In the genomic region with DNA sequence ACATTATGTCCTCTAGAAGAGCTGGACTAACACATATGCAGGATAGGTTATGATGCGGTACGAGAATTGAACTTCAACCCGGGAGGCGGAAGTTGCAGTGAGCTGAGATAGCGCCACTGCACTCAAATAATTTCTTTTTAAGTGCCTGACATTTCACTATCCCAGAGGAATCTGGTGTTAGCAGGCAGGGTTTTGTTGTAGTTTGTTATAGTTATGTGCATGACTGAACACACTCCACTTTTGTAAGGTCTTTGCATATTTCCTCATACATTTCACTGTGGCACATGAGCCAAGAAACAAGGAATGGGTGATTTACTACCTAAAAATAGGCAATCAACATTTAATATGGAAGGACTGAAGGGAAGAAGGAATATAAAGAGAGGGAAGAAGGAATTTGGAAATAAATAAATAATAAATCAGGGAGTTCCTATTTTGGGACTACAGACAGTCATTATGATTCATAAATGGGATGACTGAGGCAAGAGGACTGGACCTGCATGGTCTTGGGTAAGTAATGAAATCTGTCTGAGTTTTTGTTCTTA, we compare ENCODE assay signal across 19 cellular contexts. TPM values are rescaled to one million over a fixed set of nuclear protein-coding genes. Genes with fewer than 3 reads are reported as not detected.
DNase-seq lines count a peak whose midpoint lies in the region; ATAC-seq and TF ChIP-seq lines count a peak whose summit lies in the region.
"Had no signal": no experiment of that assay in that cellular context is flagged by ENCODE, and none has a peak within 500 bp of the region (broad histone marks: within the 10 kb centered on the region; RNA-seq: fewer than 3 reads in every experiment).

No MANE protein-coding gene starts in this region.

- H3K4me1 Mint-ChIP-seq in stimulated activated effector memory CD8-positive, alpha-beta T cell treated with anti-CD3 and anti-CD28 coated beads, Interleukin-12 subunit alpha, Interleukin-12 subunit beta, amount 100 ng/mL, for 72 hours = no peaks in the 10 kb centered on the region

- H3K4me3 ChIP-seq in AG04449 (ENCODE audit: low read depth, low read length) (no peak overlapping the region), IMR-90 (ENCODE audit: insufficient read depth, low read depth, low read length) (no peak overlapping the region), esophagus muscularis mucosa (no peak overlapping the region), coronary artery (no peak overlapping the region)
- H3K4me3 ChIP-seq: A549, dorsolateral prefrontal cortex had no signal

- DNase-seq in AG04449 (ENCODE audit: low read depth, low spot score) (peak; percentile 56), IMR-90 (peak; percentile 77), esophagus muscularis mucosa (ENCODE audit: extremely low spot score) (no peak), myocyte (ENCODE audit: low read depth) (peak; percentile 47), LoVo (ENCODE audit: low spot score) (no peak), ureter (ENCODE audit: low spot score) (no peak), coronary artery (ENCODE audit: low spot score) (no peak)
- DNase-seq in stimulated activated effector memory CD8-positive, alpha-beta T cell treated with anti-CD3 and anti-CD28 coated beads, Interleukin-12 subunit alpha, Interleukin-12 subunit beta, amount 100 ng/mL, for 72 hours (ENCODE audit: low spot score in 2 of 2) = no peak
- DNase-seq: anterior cingulate cortex, Calu3, dorsolateral prefrontal cortex, MM.1S, NCI-H1930, NCI-H524 treated with DMSO at 0.1 percent for 48 hours, posterior cingulate gyrus, substantia nigra had no signal

- TF ChIP-seq RAD21 in IMR-90 (IDR thresholded peaks at IDR 0.05; ENCODE audit: low read length) = no peak

- POLR2A ChIA-PET in AG04449 (lab: Yijun Ruan, JAX) (no interaction called here), IMR-90 (lab: Charles Lee; ENCODE audit: unreplicated experiment) (no interaction called here)

- peak overlapping the region; percentile 14 for H3K4ac ChIP-seq in IMR-90 (ENCODE audit: low read depth, low read length)

- H3K18ac ChIP-seq in IMR-90 (ENCODE audit: low read depth, low read length) = peak overlapping the region; percentile 30; the same call in 1 of the 2 replicates

- TF ChIP-seq CTCF in AG04449 (IDR thresholded peaks at IDR 0.05; ENCODE audit: insufficient read depth, low read length, missing control alignments) (no peak), IMR-90 (conservative IDR thresholded peaks at IDR 0.05; ENCODE audit: low read depth, low read length) (no peak), esophagus muscularis mucosa (IDR thresholded peaks at IDR 0.05) (no peak), coronary artery (IDR thresholded peaks at IDR 0.05) (no peak)

- TF ChIP-seq EP300 in esophagus muscularis mucosa (IDR thresholded peaks at IDR 0.05) = no peak

- H2BK120ac ChIP-seq in IMR-90 (ENCODE audit: low read depth, low read length) = peak overlapping the region; percentile 9; the same call in 1 of the 2 replicates

- H3K56ac ChIP-seq in IMR-90 (ENCODE audit: extremely low read depth, insufficient read depth, low read length) = no peak overlapping the region

- TF ChIP-seq POLR2A in IMR-90 (IDR thresholded peaks at IDR 0.05; ENCODE audit: low read depth, low read length) = no peak
- TF ChIP-seq POLR2A in esophagus muscularis mucosa (IDR thresholded peaks at IDR 0.05; ENCODE audit: low read depth) = no peak

- no peaks in the 10 kb centered on the region for H3K9me3 Mint-ChIP-seq in stimulated activated effector memory CD8-positive, alpha-beta T cell treated with anti-CD3 and anti-CD28 coated beads, Interleukin-12 subunit alpha, Interleukin-12 subunit beta, amount 100 ng/mL, for 72 hours
- H3K9me3 Mint-ChIP-seq: activated T-helper 2 cell treated with anti-CD3 and anti-CD28 coated beads, Interferon-gamma antibody, Interleukin-2, Interleukin-4, amounts not matched to agents 10 μg/mL and 5 μg/mL and 100 μg/mL, durations not matched to agents 14 hours and 24 hours and 36 hours had no signal

- no peak overlapping the region for H3K27ac Mint-ChIP-seq in stimulated activated effector memory CD8-positive, alpha-beta T cell treated with anti-CD3 and anti-CD28 coated beads, Interleukin-12 subunit alpha, Interleukin-12 subunit beta, amount 100 ng/mL, for 72 hours
- H3K27ac Mint-ChIP-seq: activated T-helper 2 cell treated with anti-CD3 and anti-CD28 coated beads, Interferon-gamma antibody, Interleukin-2, Interleukin-4, amounts not matched to agents 10 μg/mL and 5 μg/mL and 100 μg/mL, durations not matched to agents 14 hours and 24 hours and 36 hours had no signal

- H3K4me1 ChIP-seq in IMR-90 (ENCODE audit: control insufficient read depth, insufficient read depth, low read length) (peaks cover 4% of the 10 kb centered on the region), esophagus muscularis mucosa (no peaks in the 10 kb centered on the region)
- H3K4me1 ChIP-seq: A549 had no signal

- H4K91ac ChIP-seq in IMR-90 (ENCODE audit: insufficient read depth, low read depth, low read length) = peak overlapping the region; percentile 24; the same call in 1 of the 2 replicates

- H3K27me3 ChIP-seq in IMR-90 (ENCODE audit: control insufficient read depth, insufficient read depth, low read length) (no peaks in the 10 kb centered on the region), esophagus muscularis mucosa (no peaks in the 10 kb centered on the region)
- H3K27me3 ChIP-seq: dorsolateral prefrontal cortex had no signal

- peak overlapping the region; percentile 88 for H3K27ac ChIP-seq in IMR-90 (ENCODE audit: insufficient read depth, low read length)
- peak overlapping the region in 3 of 4 donors; percentile 22 to 45 (median 23) for H3K27ac ChIP-seq in esophagus muscularis mucosa (replicated peaks in 1 of 4)
- H3K27ac ChIP-seq in coronary artery = peak overlapping the region in 1 of 2 donors; percentile 48
- H3K27ac ChIP-seq: A549, dorsolateral prefrontal cortex, VCaP had no signal

- peak; percentile 92 for ATAC-seq in IMR-90 (ENCODE audit: low read depth)
- no peak for ATAC-seq in stimulated activated effector memory CD8-positive, alpha-beta T cell treated with anti-CD3 and anti-CD28 coated beads, Interleukin-12 subunit alpha, Interleukin-12 subunit beta, amount 100 ng/mL, for 72 hours
- ATAC-seq: A549 had no signal

- peak overlapping the region; percentile 28 for H2AFZ ChIP-seq in IMR-90 (replicated peaks; ENCODE audit: low read length, poor library complexity)

- H2BK20ac ChIP-seq in IMR-90 (ENCODE audit: low read depth, low read length) = no peak overlapping the region

- peak overlapping the region; percentile 29; the same call in 1 of the 3 replicates for H2BK15ac ChIP-seq in IMR-90 (ENCODE audit: low read depth, low read length)

- CTCF ChIA-PET in AG04449 (lab: Yijun Ruan, JAX) (no interaction called here), IMR-90 (lab: Yijun Ruan, JAX) (no interaction called here)

- no peak overlapping the region; the same call in 1 of the 2 replicates for H3K9ac ChIP-seq in IMR-90 (ENCODE audit: low read depth, low read length)

- peak overlapping the region; percentile 65; the same call in 1 of the 2 replicates for H2AK5ac ChIP-seq in IMR-90 (ENCODE audit: low read depth, low read length)

- in situ Hi-C loops in IMR-90 (cut with MboI; ENCODE audit: low sequenced_read_pairs) = no loop called here

- peak overlapping the region; percentile 12; the same call in 1 of the 2 replicates for H3K4me2 ChIP-seq in IMR-90 (ENCODE audit: low read depth, low read length)
- H3K4me2 ChIP-seq: A549 had no signal

- no peak overlapping the region for H3K14ac ChIP-seq in IMR-90 (replicated peaks; ENCODE audit: low read depth, low read length)

- BruUV-seq in IMR-90 (replicated peaks; lab: Mats Ljungman, UMichigan) = no TSS peak

- no peak overlapping the region for H3K23ac ChIP-seq in IMR-90 (ENCODE audit: low read depth, low read length)

- H3K9me3 ChIP-seq in IMR-90 (ENCODE audit: control insufficient read depth, insufficient read depth, low read length) (0 out of 2 replicates have a peak, but pooled peaks cover 2% of the 10 kb centered on the region), esophagus muscularis mucosa (no peaks in the 10 kb centered on the region)
- H3K9me3 ChIP-seq: A549 had no signal

- peak overlapping the region; percentile 48 for H4K5ac ChIP-seq in IMR-90 (ENCODE audit: low read depth, low read length)

- no CpG with 5 or more reads among the region's 5 CpGs for WGBS in IMR-90 (ENCODE audit: extremely low coverage in 2 of 2, insufficient read length in 1 of 2), 2 experiments
- 92% methylated on average over 5 of the region's 5 CpGs for WGBS in esophagus muscularis mucosa

- intact Hi-C loops in IMR-90 (cut with micrococcal nuclease) = no loop called here
- intact Hi-C loops in esophagus muscularis mucosa (cut with DNase I) = no loop called here

- H4K8ac ChIP-seq in IMR-90 (ENCODE audit: low read depth in 2 of 2, low read length in 2 of 2) = peak overlapping the region in 1 of 2 experiments; percentile 68; a peak in 2 of 4 replicates

- dilution Hi-C loops in IMR-90 (cut with HindIII; ENCODE audit: low sequenced_read_pairs, unreplicated experiment) = no loop called here

- H3K4me3 Mint-ChIP-seq in stimulated activated effector memory CD8-positive, alpha-beta T cell treated with anti-CD3 and anti-CD28 coated beads, Interleukin-12 subunit alpha, Interleukin-12 subunit beta, amount 100 ng/mL, for 72 hours = no peak overlapping the region

- H2BK5ac ChIP-seq in IMR-90 (ENCODE audit: low read depth, low read length, poor library complexity, severe bottlenecking) = peak overlapping the region; percentile 40

- H3K9me1 ChIP-seq in IMR-90 (ENCODE audit: insufficient read depth, low read length) = no peaks in the 10 kb centered on the region

- H3K36me3 ChIP-seq in IMR-90 (ENCODE audit: control insufficient read depth, insufficient read depth, low read length) = no peaks in the 10 kb centered on the region
- H3K36me3 ChIP-seq in esophagus muscularis mucosa = no peaks in the 10 kb centered on the region

- H2AK9ac ChIP-seq in IMR-90 (replicated peaks; ENCODE audit: low read depth, low read length, poor library complexity) = no peak overlapping the region

- no peaks in the 10 kb centered on the region for H3K79me1 ChIP-seq in IMR-90 (ENCODE audit: low read depth in 1 of 2, low read length in 2 of 2)

- no peaks in the 10 kb centered on the region for H4K20me1 ChIP-seq in IMR-90 (ENCODE audit: insufficient read depth, low read length)

- no peaks in the 10 kb centered on the region for H3K36me3 Mint-ChIP-seq in stimulated activated effector memory CD8-positive, alpha-beta T cell treated with anti-CD3 and anti-CD28 coated beads, Interleukin-12 subunit alpha, Interleukin-12 subunit beta, amount 100 ng/mL, for 72 hours

TF ChIP-seq in IMR-90, 13 proteins besides CTCF, POLR2A, EP300 and RAD21 (continues in another document):
- TF ChIP-seq MAZ (IDR thresholded peaks at IDR 0.05; ENCODE audit: borderline replicate concordance, low read depth, low read length) = no peak
- peak; percentile 70 for TF ChIP-seq CEBPB (IDR thresholded peaks at IDR 0.05; ENCODE audit: low read depth, low read length)
- no peak for TF ChIP-seq RCOR1 (IDR thresholded peaks at IDR 0.05; ENCODE audit: insufficient replicate concordance, low read length)

RNA-seq across cellular contexts. Expression of gene HIPK3, which starts 8.7 kb away (rescaled TPM):
- total RNA-seq in IMR-90 (2012; rRNA removed) (100.0 and 103 TPM in 2 replicates), esophagus muscularis mucosa (100 to 1,000 TPM; 244 to 362 (median 344) TPM), myocyte (166 and 185 TPM in 2 replicates), ureter (160 TPM)
- 7.7 and 8.3 TPM in 2 replicates for polyA plus RNA-seq in IMR-90 (2012; rRNA removed)
- polyA plus RNA-seq in IMR-90 (2012; cell fraction: cytosol; rRNA removed) = 2.7 and 3.2 TPM in 2 replicates
- 7.9 and 32.8 TPM in 2 replicates for polyA plus RNA-seq in IMR-90 (2012; cell fraction: nucleus; rRNA removed; ENCODE audit: low replicate concordance)
- 34.1 TPM for polyA plus RNA-seq in myocyte (2012)

Comparison
In these comparisons a context has a peak if more than half of its experiments do, and no peak if none do; other contexts are left out.
1. DNase-seq: peak in AG04449 (single experiment), IMR-90 (single experiment) and myocyte (single experiment); none in esophagus muscularis mucosa (single experiment), LoVo (single experiment), ureter (single experiment), coronary artery (single experiment) and stimulated activated effector memory CD8-positive, alpha-beta T cell treated with anti-CD3 and anti-CD28 coated beads, Interleukin-12 subunit alpha, Interleukin-12 subunit beta, amount 100 ng/mL, for 72 hours (0 of 2).